1 cellular context compared by ENCODE assay signal in genomic region chr17:38871247-38871991, GRCh38.
TF ChIP-seq lines count a peak whose summit lies in the region.

No MANE protein-coding gene starts in this region.

TF ChIP-seq in HEK293, 187 proteins besides CTCF, POLR2A, EP300 and RAD21 (continued from another document and continues in another):
- TF ChIP-seq TSHZ1 (tag by site-specific recombination; IDR thresholded peaks at IDR 0.05; ENCODE audit: borderline replicate concordance) (no peak), ZNF521 (tag by site-specific recombination; IDR thresholded peaks at IDR 0.05) (no peak), ZNF311 (tag by site-specific recombination; IDR thresholded peaks at IDR 0.05; ENCODE audit: borderline replicate concordance) (no peak), ZNF37A (tag by site-specific recombination; IDR thresholded peaks at IDR 0.05) (no peak), ZNF132 (tag by site-specific recombination; IDR thresholded peaks at IDR 0.05; ENCODE audit: borderline replicate concordance) (no peak), ZNF157 (tag by site-specific recombination; IDR thresholded peaks at IDR 0.05) (no peak), ZNF514 (tag by site-specific recombination; IDR thresholded peaks at IDR 0.05) (no peak), MEIS1 (CRISPR knock-in tag; IDR thresholded peaks at IDR 0.05; ENCODE audit: borderline replicate concordance) (no peak), WT1 (tag by site-specific recombination; IDR thresholded peaks at IDR 0.05) (peak; percentile 74), ZNF513 (tag by site-specific recombination; IDR thresholded peaks at IDR 0.05) (0 out of 2 replicates have a peak, but pooled peaks have one; percentile 45), ZNF2 (tag by site-specific recombination; IDR thresholded peaks at IDR 0.05) (0 out of 2 replicates have a peak, but pooled peaks have one; percentile 17), ZNF692 (tag by site-specific recombination; IDR thresholded peaks at IDR 0.05) (no peak), ZNF510 (tag by site-specific recombination; IDR thresholded peaks at IDR 0.05; ENCODE audit: insufficient replicate concordance) (no peak), ZNF664 (tag by site-specific recombination; IDR thresholded peaks at IDR 0.05) (no peak), ZNF488 (tag by site-specific recombination; IDR thresholded peaks at IDR 0.05) (no peak), BCL11A (tag by site-specific recombination; IDR thresholded peaks at IDR 0.05; ENCODE audit: low read depth) (peak; percentile 88), ZNF830 (tag by site-specific recombination; IDR thresholded peaks at IDR 0.05; ENCODE audit: low read depth) (no peak), ZNF175 (tag by site-specific recombination; IDR thresholded peaks at IDR 0.05) (no peak), ZNF548 (tag by site-specific recombination; IDR thresholded peaks at IDR 0.05) (no peak), ZNF18 (tag by site-specific recombination; IDR thresholded peaks at IDR 0.05) (peak; percentile 54), ZBTB44 (tag by site-specific recombination; IDR thresholded peaks at IDR 0.05) (no peak), ZNF433 (tag by site-specific recombination; IDR thresholded peaks at IDR 0.05; ENCODE audit: low read depth) (no peak), ZNF24 (tag by site-specific recombination; IDR thresholded peaks at IDR 0.05) (0 out of 2 replicates have a peak, but pooled peaks have one; percentile 24), ZNF148 (tag by site-specific recombination; IDR thresholded peaks at IDR 0.05; ENCODE audit: borderline replicate concordance) (no peak), ZNF214 (tag by site-specific recombination; IDR thresholded peaks at IDR 0.05; ENCODE audit: borderline replicate concordance) (no peak), KLF10 (tag by site-specific recombination; IDR thresholded peaks at IDR 0.05) (0 out of 2 replicates have a peak, but pooled peaks have one; percentile 50), ZNF747 (tag by site-specific recombination; IDR thresholded peaks at IDR 0.05) (no peak), ZXDB (tag by site-specific recombination; IDR thresholded peaks at IDR 0.05) (no peak), ZNF639 (tag by site-specific recombination; IDR thresholded peaks at IDR 0.05) (peak; percentile 44; the same call in 1 of the 2 replicates), ZNF404 (tag by site-specific recombination; IDR thresholded peaks at IDR 0.05) (no peak), PBX3 (CRISPR knock-in tag; IDR thresholded peaks at IDR 0.05) (no peak), ZSCAN4 (tag by site-specific recombination; IDR thresholded peaks at IDR 0.05) (no peak), HOXA7 (CRISPR knock-in tag; IDR thresholded peaks at IDR 0.05; ENCODE audit: borderline replicate concordance) (no peak), MYNN (tag by site-specific recombination; IDR thresholded peaks at IDR 0.05; ENCODE audit: borderline replicate concordance) (no peak), ZNF354C (tag by site-specific recombination; IDR thresholded peaks at IDR 0.05; ENCODE audit: borderline replicate concordance, low read depth) (no peak), IKZF3 (tag by site-specific recombination; IDR thresholded peaks at IDR 0.05) (peak; percentile 59; the same call in 1 of the 2 replicates), SCRT2 (tag by site-specific recombination; IDR thresholded peaks at IDR 0.05) (no peak), ZNF140 (tag by site-specific recombination; IDR thresholded peaks at IDR 0.05) (no peak), ZBTB7A (tag by site-specific recombination; IDR thresholded peaks at IDR 0.05; ENCODE audit: low read depth) (no peak), RBAK (tag by site-specific recombination; IDR thresholded peaks at IDR 0.05) (no peak), REPIN1 (tag by site-specific recombination; IDR thresholded peaks at IDR 0.05; ENCODE audit: low read depth) (no peak), ZNF660 (tag by site-specific recombination; IDR thresholded peaks at IDR 0.05) (no peak), ZNF585B (tag by site-specific recombination; IDR thresholded peaks at IDR 0.05) (no peak), ZNF391 (tag by site-specific recombination; IDR thresholded peaks at IDR 0.05; ENCODE audit: borderline replicate concordance, low read depth) (0 out of 2 replicates have a peak, but pooled peaks have one; percentile 37)
